Comparison of ENCODE assay signal across 2 cellular contexts in the genomic region with DNA sequence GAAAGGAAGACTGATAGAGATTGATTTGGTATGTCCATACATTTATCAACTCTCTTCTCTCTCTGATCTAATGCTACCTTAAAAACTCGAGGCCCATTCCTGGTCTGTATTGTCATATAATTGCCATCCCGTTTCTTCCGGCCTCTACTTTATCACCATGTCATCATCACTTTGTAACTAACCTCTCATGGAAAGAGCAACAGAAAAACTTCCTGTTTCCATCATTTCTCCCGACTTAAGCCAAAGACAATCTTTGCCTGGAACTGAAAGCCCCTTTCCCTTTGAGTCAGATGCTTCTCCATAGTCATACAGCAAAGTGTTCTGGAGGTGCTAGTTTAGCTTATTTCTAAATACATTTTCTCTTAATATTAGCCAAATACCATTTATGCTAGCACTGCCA.
TF ChIP-seq lines count a peak whose summit lies in the region.

No MANE protein-coding gene starts in this region.

TF ChIP-seq in GM23338, 12 proteins besides CTCF, POLR2A, EP300 and RAD21:
- TF ChIP-seq ZNF114 (CRISPR knock-in tag; IDR thresholded peaks at IDR 0.05), result no peak
- TF ChIP-seq, protein P1, sequence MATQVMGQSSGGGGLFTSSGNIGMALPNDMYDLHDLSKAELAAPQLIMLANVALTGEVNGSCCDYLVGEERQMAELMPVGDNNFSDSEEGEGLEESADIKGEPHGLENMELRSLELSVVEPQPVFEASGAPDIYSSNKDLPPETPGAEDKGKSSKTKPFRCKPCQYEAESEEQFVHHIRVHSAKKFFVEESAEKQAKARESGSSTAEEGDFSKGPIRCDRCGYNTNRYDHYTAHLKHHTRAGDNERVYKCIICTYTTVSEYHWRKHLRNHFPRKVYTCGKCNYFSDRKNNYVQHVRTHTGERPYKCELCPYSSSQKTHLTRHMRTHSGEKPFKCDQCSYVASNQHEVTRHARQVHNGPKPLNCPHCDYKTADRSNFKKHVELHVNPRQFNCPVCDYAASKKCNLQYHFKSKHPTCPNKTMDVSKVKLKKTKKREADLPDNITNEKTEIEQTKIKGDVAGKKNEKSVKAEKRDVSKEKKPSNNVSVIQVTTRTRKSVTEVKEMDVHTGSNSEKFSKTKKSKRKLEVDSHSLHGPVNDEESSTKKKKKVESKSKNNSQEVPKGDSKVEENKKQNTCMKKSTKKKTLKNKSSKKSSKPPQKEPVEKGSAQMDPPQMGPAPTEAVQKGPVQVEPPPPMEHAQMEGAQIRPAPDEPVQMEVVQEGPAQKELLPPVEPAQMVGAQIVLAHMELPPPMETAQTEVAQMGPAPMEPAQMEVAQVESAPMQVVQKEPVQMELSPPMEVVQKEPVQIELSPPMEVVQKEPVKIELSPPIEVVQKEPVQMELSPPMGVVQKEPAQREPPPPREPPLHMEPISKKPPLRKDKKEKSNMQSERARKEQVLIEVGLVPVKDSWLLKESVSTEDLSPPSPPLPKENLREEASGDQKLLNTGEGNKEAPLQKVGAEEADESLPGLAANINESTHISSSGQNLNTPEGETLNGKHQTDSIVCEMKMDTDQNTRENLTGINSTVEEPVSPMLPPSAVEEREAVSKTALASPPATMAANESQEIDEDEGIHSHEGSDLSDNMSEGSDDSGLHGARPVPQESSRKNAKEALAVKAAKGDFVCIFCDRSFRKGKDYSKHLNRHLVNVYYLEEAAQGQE (IDR thresholded peaks at IDR 0.05; ENCODE audit: unreplicated experiment), result no peak
- TF ChIP-seq POLR2AphosphoS5 (IDR thresholded peaks at IDR 0.05; ENCODE audit: low read depth), result no peak
- TF ChIP-seq EZH2phosphoT487 (IDR thresholded peaks at IDR 0.05; ENCODE audit: unreplicated experiment), result no peak
- TF ChIP-seq STAT1 (IDR thresholded peaks at IDR 0.05; ENCODE audit: unreplicated experiment), result no peak
- TF ChIP-seq ZNF331 (CRISPR knock-in tag; IDR thresholded peaks at IDR 0.05; ENCODE audit: low read depth), result no peak
- TF ChIP-seq, protein P2, sequence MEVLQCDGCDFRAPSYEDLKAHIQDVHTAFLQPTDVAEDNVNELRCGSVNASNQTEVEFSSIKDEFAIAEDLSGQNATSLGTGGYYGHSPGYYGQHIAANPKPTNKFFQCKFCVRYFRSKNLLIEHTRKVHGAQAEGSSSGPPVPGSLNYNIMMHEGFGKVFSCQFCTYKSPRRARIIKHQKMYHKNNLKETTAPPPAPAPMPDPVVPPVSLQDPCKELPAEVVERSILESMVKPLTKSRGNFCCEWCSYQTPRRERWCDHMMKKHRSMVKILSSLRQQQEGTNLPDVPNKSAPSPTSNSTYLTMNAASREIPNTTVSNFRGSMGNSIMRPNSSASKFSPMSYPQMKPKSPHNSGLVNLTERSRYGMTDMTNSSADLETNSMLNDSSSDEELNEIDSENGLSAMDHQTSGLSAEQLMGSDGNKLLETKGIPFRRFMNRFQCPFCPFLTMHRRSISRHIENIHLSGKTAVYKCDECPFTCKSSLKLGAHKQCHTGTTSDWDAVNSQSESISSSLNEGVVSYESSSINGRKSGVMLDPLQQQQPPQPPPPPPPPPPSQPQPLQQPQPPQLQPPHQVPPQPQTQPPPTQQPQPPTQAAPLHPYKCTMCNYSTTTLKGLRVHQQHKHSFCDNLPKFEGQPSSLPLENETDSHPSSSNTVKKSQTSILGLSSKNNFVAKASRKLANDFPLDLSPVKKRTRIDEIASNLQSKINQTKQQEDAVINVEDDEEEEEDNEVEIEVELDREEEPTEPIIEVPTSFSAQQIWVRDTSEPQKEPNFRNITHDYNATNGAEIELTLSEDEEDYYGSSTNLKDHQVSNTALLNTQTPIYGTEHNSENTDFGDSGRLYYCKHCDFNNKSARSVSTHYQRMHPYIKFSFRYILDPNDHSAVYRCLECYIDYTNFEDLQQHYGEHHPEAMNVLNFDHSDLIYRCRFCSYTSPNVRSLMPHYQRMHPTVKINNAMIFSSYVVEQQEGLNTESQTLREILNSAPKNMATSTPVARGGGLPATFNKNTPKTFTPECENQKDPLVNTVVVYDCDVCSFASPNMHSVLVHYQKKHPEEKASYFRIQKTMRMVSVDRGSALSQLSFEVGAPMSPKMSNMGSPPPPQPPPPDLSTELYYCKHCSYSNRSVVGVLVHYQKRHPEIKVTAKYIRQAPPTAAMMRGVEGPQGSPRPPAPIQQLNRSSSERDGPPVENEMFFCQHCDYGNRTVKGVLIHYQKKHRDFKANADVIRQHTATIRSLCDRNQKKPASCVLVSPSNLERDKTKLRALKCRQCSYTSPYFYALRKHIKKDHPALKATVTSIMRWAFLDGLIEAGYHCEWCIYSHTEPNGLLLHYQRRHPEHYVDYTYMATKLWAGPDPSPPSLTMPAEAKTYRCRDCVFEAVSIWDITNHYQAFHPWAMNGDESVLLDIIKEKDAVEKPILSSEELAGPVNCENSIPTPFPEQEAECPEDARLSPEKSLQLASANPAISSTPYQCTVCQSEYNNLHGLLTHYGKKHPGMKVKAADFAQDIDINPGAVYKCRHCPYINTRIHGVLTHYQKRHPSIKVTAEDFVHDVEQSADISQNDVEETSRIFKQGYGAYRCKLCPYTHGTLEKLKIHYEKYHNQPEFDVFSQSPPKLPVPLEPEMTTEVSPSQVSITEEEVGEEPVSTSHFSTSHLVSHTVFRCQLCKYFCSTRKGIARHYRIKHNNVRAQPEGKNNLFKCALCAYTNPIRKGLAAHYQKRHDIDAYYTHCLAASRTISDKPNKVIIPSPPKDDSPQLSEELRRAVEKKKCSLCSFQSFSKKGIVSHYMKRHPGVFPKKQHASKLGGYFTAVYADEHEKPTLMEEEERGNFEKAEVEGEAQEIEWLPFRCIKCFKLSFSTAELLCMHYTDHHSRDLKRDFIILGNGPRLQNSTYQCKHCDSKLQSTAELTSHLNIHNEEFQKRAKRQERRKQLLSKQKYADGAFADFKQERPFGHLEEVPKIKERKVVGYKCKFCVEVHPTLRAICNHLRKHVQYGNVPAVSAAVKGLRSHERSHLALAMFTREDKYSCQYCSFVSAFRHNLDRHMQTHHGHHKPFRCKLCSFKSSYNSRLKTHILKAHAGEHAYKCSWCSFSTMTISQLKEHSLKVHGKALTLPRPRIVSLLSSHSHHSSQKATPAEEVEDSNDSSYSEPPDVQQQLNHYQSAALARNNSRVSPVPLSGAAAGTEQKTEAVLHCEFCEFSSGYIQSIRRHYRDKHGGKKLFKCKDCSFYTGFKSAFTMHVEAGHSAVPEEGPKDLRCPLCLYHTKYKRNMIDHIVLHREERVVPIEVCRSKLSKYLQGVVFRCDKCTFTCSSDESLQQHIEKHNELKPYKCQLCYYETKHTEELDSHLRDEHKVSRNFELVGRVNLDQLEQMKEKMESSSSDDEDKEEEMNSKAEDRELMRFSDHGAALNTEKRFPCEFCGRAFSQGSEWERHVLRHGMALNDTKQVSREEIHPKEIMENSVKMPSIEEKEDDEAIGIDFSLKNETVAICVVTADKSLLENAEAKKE (CRISPR knock-in tag; IDR thresholded peaks at IDR 0.05), result no peak

TF ChIP-seq in H1, 55 proteins besides CTCF, POLR2A, EP300 and RAD21:
- no peak for TF ChIP-seq MAFK (IDR thresholded peaks at IDR 0.05; ENCODE audit: low read depth, low read length)
- no peak for TF ChIP-seq TAF1 (IDR thresholded peaks at IDR 0.05; ENCODE audit: low read depth, low read length)
- TF ChIP-seq CBX5 (IDR thresholded peaks at IDR 0.05; ENCODE audit: low read depth, low read length), result no peak
- no peak for TF ChIP-seq SRF (IDR thresholded peaks at IDR 0.05; ENCODE audit: low read depth, low read length)
- no peak for TF ChIP-seq CBX8 (IDR thresholded peaks at IDR 0.05; ENCODE audit: borderline replicate concordance, low read depth, low read length)
- no peak for TF ChIP-seq TBP (IDR thresholded peaks at IDR 0.05; ENCODE audit: low read depth, low read length)
- no peak for TF ChIP-seq BCL11A (IDR thresholded peaks at IDR 0.05; ENCODE audit: low read depth in 2 of 2, low read length in 2 of 2)
- TF ChIP-seq MAX (IDR thresholded peaks at IDR 0.05), result no peak
- TF ChIP-seq JUN (IDR thresholded peaks at IDR 0.05; ENCODE audit: low read depth, low read length), result no peak
- no peak for TF ChIP-seq PHF8 (conservative IDR thresholded peaks at IDR 0.05; ENCODE audit: low read depth, low read length)
- TF ChIP-seq RFX5 (IDR thresholded peaks at IDR 0.05; ENCODE audit: borderline replicate concordance, low read depth, low read length), result no peak
- TF ChIP-seq CREB1 (IDR thresholded peaks at IDR 0.05), result no peak
- no peak for TF ChIP-seq GTF2F1 (IDR thresholded peaks at IDR 0.05; ENCODE audit: borderline replicate concordance, low read depth, low read length)
- no peak for TF ChIP-seq POLR2AphosphoS5 (IDR thresholded peaks at IDR 0.05; ENCODE audit: low read depth, low read length)
